10 cellular contexts compared by ENCODE assay signal in the genomic region with DNA sequence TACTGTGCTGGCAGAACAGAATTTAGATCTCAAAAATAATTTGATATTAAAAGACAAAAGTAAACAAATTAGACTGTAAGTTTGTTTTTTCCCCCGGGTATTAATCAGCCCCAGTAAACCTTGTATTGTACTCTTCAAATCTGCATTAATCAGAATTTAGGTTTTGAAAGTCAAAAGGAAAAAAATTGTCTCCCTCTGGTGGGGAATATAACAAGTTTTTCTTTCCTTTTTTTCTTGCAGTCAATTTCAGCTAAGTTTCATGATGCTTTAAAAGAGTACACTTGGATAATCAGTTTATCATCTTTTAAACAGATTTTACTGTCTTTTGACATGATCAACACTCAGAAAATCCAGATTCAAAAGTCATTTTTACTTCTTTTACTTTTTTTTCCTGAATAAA.
DNase-seq lines count a peak whose midpoint lies in the region; ATAC-seq, FAIRE-seq and TF ChIP-seq lines count a peak whose summit lies in the region.
"Had no signal": no experiment of that assay in that cellular context is flagged by ENCODE, and none has a peak within 500 bp of the region (broad histone marks: within the 10 kb centered on the region; RNA-seq: fewer than 3 reads in every experiment).

No MANE protein-coding gene starts in this region.

- H3K4me1 Mint-ChIP-seq in mesothelial cell of epicardium (no peaks in the 10 kb centered on the region), Calu3 (ENCODE audit: low read depth, unreplicated experiment) (no peaks in the 10 kb centered on the region)

- TF ChIP-seq CTCF in C4-2B (conservative IDR thresholded peaks at IDR 0.05) (peak; percentile 45), bronchial epithelial cell (IDR thresholded peaks at IDR 0.05; ENCODE audit: insufficient read depth, low read length, severe bottlenecking) (no peak), mesothelial cell of epicardium (IDR thresholded peaks at IDR 0.05; ENCODE audit: unreplicated experiment) (peak; percentile 48), Calu3 (IDR thresholded peaks at IDR 0.05; ENCODE audit: unreplicated experiment) (no peak)

- H3K9me3 Mint-ChIP-seq in mesothelial cell of epicardium (no peaks in the 10 kb centered on the region), Calu3 (ENCODE audit: low read depth, unreplicated experiment) (no peaks in the 10 kb centered on the region)

- peak; percentile 44 to 55 for DNase-seq in Kasumi-1 (lab: John Stamatoyannopoulos, UW)
- DNase-seq in bronchial epithelial cell (ENCODE audit: low read depth), result peak; percentile 13
- no peak for DNase-seq in mesothelial cell of epicardium (ENCODE audit: low spot score in 2 of 2, unreplicated experiment in 2 of 2)
- no peak for DNase-seq in activated CD4-positive, CD25-positive, alpha-beta regulatory T cell treated with anti-CD3 and anti-CD28 coated beads, Interleukin-2, amount 50 U/mL, for 72 hours
- DNase-seq in Calu3, result no peak
- no peak for DNase-seq in NCI-H2081 (lab: John Stamatoyannopoulos, UW)
- DNase-seq: ovary; stimulated activated CD8-positive, alpha-beta memory T cell treated with anti-CD3 and anti-CD28 coated beads, Interleukin-4, amount 100 ng/mL, for 48 hours had no signal

- intact Hi-C loops in Calu3 (cut with micrococcal nuclease; ENCODE audit: unreplicated experiment), result no loop called here

- no peak overlapping the region for H3K4me3 ChIP-seq in bronchial epithelial cell (ENCODE audit: low read depth, low read length)
- H3K4me3 ChIP-seq: ovary had no signal

- H3K27ac ChIP-seq in C4-2B, result no peak overlapping the region
- H3K27ac ChIP-seq: ovary had no signal

- H3K27me3 Mint-ChIP-seq in mesothelial cell of epicardium (ENCODE audit: low read depth) (no peaks in the 10 kb centered on the region), Calu3 (ENCODE audit: unreplicated experiment) (no peaks in the 10 kb centered on the region)

- no peak for FAIRE-seq in bronchial epithelial cell (lab: Jason Lieb, UNC)

- CTCF ChIA-PET in Calu3 (lab: Charles Lee), result interaction anchor here (1.0 kb wide), 1 partner anchor 369 kb away, joined by 6 read pairs; no protein-coding TSS in a partner anchor

- H3K4me3 Mint-ChIP-seq in mesothelial cell of epicardium (no peak overlapping the region), Calu3 (ENCODE audit: low read depth, unreplicated experiment) (no peak overlapping the region)

- H3K27ac Mint-ChIP-seq in mesothelial cell of epicardium (no peak overlapping the region), Calu3 (ENCODE audit: unreplicated experiment) (no peak overlapping the region)

- no peaks in the 10 kb centered on the region for H3K27me3 ChIP-seq in bronchial epithelial cell (ENCODE audit: control insufficient read depth, insufficient read depth, low read length)
- H3K27me3 ChIP-seq: ovary had no signal

- no TSS peak for BruUV-seq in Calu3 (replicated peaks; lab: Mats Ljungman, UMichigan)

- H3K36me3 ChIP-seq in bronchial epithelial cell (ENCODE audit: control insufficient read depth, insufficient read depth, low read length), result no peaks in the 10 kb centered on the region
- H3K36me3 ChIP-seq: ovary had no signal

- no peak for ATAC-seq in HG03135 (IDR thresholded peaks at IDR 0.05; ENCODE audit: unreplicated experiment)

- H3K36me3 Mint-ChIP-seq in mesothelial cell of epicardium (no peaks in the 10 kb centered on the region), Calu3 (ENCODE audit: insufficient read depth, unreplicated experiment) (no peaks in the 10 kb centered on the region)

Comparison
In these comparisons a context has a peak if more than half of its experiments do, and no peak if none do; other contexts are left out.
1. CTCF ChIP-seq: peak in C4-2B (single experiment) and mesothelial cell of epicardium (single experiment); none in bronchial epithelial cell (single experiment) and Calu3 (single experiment).
2. DNase-seq: peak in Kasumi-1 (2 of 2) and bronchial epithelial cell (single experiment); none in mesothelial cell of epicardium (0 of 2), activated CD4-positive, CD25-positive, alpha-beta regulatory T cell treated with anti-CD3 and anti-CD28 coated beads, Interleukin-2, amount 50 U/mL, for 72 hours (single experiment), Calu3 (single experiment) and NCI-H2081 (0 of 2).